Comparison of ENCODE assay signal across 1 cellular context in genomic region chr10:91163269-91163708, GRCh38.
TF ChIP-seq lines count a peak whose summit lies in the region.

No MANE protein-coding gene starts in this region.

TF ChIP-seq in HepG2, 621 proteins besides CTCF, POLR2A, EP300 and RAD21 (continued from another document and continues in another):
- TF ChIP-seq, protein P1, sequence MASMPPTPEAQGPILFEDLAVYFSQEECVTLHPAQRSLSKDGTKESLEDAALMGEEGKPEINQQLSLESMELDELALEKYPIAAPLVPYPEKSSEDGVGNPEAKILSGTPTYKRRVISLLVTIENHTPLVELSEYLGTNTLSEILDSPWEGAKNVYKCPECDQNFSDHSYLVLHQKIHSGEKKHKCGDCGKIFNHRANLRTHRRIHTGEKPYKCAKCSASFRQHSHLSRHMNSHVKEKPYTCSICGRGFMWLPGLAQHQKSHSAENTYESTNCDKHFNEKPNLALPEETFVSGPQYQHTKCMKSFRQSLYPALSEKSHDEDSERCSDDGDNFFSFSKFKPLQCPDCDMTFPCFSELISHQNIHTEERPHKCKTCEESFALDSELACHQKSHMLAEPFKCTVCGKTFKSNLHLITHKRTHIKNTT (CRISPR knock-in tag; IDR thresholded peaks at IDR 0.05) = no peak
- no peak for TF ChIP-seq SYNCRIP (IDR thresholded peaks at IDR 0.05; ENCODE audit: insufficient read depth, low read depth, low read length)
- no peak for TF ChIP-seq TEAD3 (CRISPR knock-in tag; optimal IDR thresholded peaks at IDR 0.05; ENCODE audit: borderline replicate concordance)
- no peak for TF ChIP-seq THAP11 (CRISPR knock-in tag; IDR thresholded peaks at IDR 0.05)
- TF ChIP-seq SMC3 (IDR thresholded peaks at IDR 0.05; ENCODE audit: low read length) = no peak
- TF ChIP-seq ZNF564 (CRISPR knock-in tag; IDR thresholded peaks at IDR 0.05) = no peak
- TF ChIP-seq, protein P2, sequence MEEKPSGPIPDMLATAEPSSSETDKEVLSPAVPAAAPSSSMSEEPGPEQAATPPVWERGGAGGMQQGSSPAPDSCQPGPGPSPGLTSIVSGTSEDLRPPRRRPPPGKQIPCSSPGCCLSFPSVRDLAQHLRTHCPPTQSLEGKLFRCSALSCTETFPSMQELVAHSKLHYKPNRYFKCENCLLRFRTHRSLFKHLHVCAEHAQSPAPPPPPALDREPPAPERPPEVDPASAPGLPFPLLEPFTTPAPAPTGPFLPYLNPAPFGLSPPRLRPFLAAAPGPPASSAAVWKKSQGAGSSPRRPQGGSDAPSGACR (CRISPR knock-in tag; IDR thresholded peaks at IDR 0.05) = no peak
- TF ChIP-seq ZNF569 (CRISPR knock-in tag; IDR thresholded peaks at IDR 0.05; ENCODE audit: borderline replicate concordance) = no peak
- TF ChIP-seq, protein P3, sequence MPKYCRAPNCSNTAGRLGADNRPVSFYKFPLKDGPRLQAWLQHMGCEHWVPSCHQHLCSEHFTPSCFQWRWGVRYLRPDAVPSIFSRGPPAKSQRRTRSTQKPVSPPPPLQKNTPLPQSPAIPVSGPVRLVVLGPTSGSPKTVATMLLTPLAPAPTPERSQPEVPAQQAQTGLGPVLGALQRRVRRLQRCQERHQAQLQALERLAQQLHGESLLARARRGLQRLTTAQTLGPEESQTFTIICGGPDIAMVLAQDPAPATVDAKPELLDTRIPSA (CRISPR knock-in tag; IDR thresholded peaks at IDR 0.05; ENCODE audit: borderline replicate concordance) = no peak
- TF ChIP-seq KLF13 (CRISPR knock-in tag; IDR thresholded peaks at IDR 0.05) = no peak
- TF ChIP-seq, protein P4, sequence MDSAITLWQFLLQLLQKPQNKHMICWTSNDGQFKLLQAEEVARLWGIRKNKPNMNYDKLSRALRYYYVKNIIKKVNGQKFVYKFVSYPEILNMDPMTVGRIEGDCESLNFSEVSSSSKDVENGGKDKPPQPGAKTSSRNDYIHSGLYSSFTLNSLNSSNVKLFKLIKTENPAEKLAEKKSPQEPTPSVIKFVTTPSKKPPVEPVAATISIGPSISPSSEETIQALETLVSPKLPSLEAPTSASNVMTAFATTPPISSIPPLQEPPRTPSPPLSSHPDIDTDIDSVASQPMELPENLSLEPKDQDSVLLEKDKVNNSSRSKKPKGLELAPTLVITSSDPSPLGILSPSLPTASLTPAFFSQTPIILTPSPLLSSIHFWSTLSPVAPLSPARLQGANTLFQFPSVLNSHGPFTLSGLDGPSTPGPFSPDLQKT (CRISPR knock-in tag; IDR thresholded peaks at IDR 0.05; ENCODE audit: borderline replicate concordance) = no peak
- TF ChIP-seq SPEN (CRISPR knock-in tag; IDR thresholded peaks at IDR 0.05; ENCODE audit: low read depth) = 0 out of 2 replicates have a peak, but pooled peaks have one; percentile 26
- no peak for TF ChIP-seq MED13 (CRISPR knock-in tag; IDR thresholded peaks at IDR 0.05)
- TF ChIP-seq ZNF225 (CRISPR knock-in tag; IDR thresholded peaks at IDR 0.05) = 0 out of 2 replicates have a peak, but pooled peaks have one; percentile 8
- no peak for TF ChIP-seq YEATS2 (CRISPR knock-in tag; IDR thresholded peaks at IDR 0.05; ENCODE audit: borderline replicate concordance)
- TF ChIP-seq ZNF451 (CRISPR knock-in tag; IDR thresholded peaks at IDR 0.05) = no peak
- TF ChIP-seq ZNF550 (CRISPR knock-in tag; IDR thresholded peaks at IDR 0.05; ENCODE audit: borderline replicate concordance) = no peak
- no peak for TF ChIP-seq ZFP36 (IDR thresholded peaks at IDR 0.05; ENCODE audit: borderline replicate concordance, low read depth, low read length, partially characterized antibody)
- no peak for TF ChIP-seq ARNTL (CRISPR knock-in tag; IDR thresholded peaks at IDR 0.05)
- TF ChIP-seq KAT8 (CRISPR knock-in tag; IDR thresholded peaks at IDR 0.05) = no peak
- TF ChIP-seq ZNF883 (CRISPR knock-in tag; IDR thresholded peaks at IDR 0.05; ENCODE audit: not compliant biosample characterization) = no peak
- TF ChIP-seq AGO2 (optimal IDR thresholded peaks at IDR 0.05; ENCODE audit: low read depth, low read length) = peak; percentile 92
- TF ChIP-seq AHDC1 (CRISPR knock-in tag; IDR thresholded peaks at IDR 0.05; ENCODE audit: borderline replicate concordance) = no peak
- peak; percentile 14; the same call in 1 of the 2 replicates for TF ChIP-seq E2F1 (CRISPR knock-in tag; IDR thresholded peaks at IDR 0.05)
- TF ChIP-seq PRPF4 (IDR thresholded peaks at IDR 0.05; ENCODE audit: low read depth, low read length, poor library complexity, severe bottlenecking) = no peak
- peak; percentile 31; the same call in 1 of the 2 replicates for TF ChIP-seq TEF (CRISPR knock-in tag; IDR thresholded peaks at IDR 0.05)
- TF ChIP-seq KDM5A (IDR thresholded peaks at IDR 0.05; ENCODE audit: borderline replicate concordance, low read length) = no peak
- TF ChIP-seq PRMT3 (CRISPR knock-in tag; IDR thresholded peaks at IDR 0.05; ENCODE audit: borderline replicate concordance, low read depth) = no peak
- no peak for TF ChIP-seq KAT7 (CRISPR knock-in tag; IDR thresholded peaks at IDR 0.05; ENCODE audit: borderline replicate concordance)
- no peak for TF ChIP-seq FOXA3 (CRISPR knock-in tag; IDR thresholded peaks at IDR 0.05)
- no peak for TF ChIP-seq CC2D1A (CRISPR knock-in tag; IDR thresholded peaks at IDR 0.05)
- no peak for TF ChIP-seq NBN (conservative IDR thresholded peaks at IDR 0.05)
- no peak for TF ChIP-seq ZSCAN21 (CRISPR knock-in tag; IDR thresholded peaks at IDR 0.05; ENCODE audit: borderline replicate concordance)
- TF ChIP-seq ATF6 (CRISPR knock-in tag; conservative IDR thresholded peaks at IDR 0.05) = no peak
- no peak for TF ChIP-seq NPAS2 (CRISPR knock-in tag; IDR thresholded peaks at IDR 0.05; ENCODE audit: borderline replicate concordance)
- no peak; the same call in none of the 2 replicates for TF ChIP-seq ZNF607 (CRISPR knock-in tag; IDR thresholded peaks at IDR 0.05; ENCODE audit: borderline replicate concordance)
- TF ChIP-seq ZNF431 (CRISPR knock-in tag; IDR thresholded peaks at IDR 0.05; ENCODE audit: borderline replicate concordance, low read depth) = no peak
- TF ChIP-seq, protein P5, sequence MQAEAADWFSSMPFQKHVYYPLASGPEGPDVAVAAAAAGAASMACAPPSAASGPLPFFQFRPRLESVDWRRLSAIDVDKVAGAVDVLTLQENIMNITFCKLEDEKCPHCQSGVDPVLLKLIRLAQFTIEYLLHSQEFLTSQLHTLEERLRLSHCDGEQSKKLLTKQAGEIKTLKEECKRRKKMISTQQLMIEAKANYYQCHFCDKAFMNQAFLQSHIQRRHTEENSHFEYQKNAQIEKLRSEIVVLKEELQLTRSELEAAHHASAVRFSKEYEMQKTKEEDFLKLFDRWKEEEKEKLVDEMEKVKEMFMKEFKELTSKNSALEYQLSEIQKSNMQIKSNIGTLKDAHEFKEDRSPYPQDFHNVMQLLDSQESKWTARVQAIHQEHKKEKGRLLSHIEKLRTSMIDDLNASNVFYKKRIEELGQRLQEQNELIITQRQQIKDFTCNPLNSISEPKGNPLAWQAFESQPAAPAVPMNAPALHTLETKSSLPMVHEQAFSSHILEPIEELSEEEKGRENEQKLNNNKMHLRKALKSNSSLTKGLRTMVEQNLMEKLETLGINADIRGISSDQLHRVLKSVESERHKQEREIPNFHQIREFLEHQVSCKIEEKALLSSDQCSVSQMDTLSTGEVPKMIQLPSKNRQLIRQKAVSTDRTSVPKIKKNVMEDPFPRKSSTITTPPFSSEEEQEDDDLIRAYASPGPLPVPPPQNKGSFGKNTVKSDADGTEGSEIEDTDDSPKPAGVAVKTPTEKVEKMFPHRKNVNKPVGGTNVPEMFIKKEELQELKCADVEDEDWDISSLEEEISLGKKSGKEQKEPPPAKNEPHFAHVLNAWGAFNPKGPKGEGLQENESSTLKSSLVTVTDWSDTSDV (CRISPR knock-in tag; IDR thresholded peaks at IDR 0.05) = no peak
- TF ChIP-seq, protein P6, sequence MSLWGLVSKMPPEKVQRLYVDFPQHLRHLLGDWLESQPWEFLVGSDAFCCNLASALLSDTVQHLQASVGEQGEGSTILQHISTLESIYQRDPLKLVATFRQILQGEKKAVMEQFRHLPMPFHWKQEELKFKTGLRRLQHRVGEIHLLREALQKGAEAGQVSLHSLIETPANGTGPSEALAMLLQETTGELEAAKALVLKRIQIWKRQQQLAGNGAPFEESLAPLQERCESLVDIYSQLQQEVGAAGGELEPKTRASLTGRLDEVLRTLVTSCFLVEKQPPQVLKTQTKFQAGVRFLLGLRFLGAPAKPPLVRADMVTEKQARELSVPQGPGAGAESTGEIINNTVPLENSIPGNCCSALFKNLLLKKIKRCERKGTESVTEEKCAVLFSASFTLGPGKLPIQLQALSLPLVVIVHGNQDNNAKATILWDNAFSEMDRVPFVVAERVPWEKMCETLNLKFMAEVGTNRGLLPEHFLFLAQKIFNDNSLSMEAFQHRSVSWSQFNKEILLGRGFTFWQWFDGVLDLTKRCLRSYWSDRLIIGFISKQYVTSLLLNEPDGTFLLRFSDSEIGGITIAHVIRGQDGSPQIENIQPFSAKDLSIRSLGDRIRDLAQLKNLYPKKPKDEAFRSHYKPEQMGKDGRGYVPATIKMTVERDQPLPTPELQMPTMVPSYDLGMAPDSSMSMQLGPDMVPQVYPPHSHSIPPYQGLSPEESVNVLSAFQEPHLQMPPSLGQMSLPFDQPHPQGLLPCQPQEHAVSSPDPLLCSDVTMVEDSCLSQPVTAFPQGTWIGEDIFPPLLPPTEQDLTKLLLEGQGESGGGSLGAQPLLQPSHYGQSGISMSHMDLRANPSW (CRISPR knock-in tag; IDR thresholded peaks at IDR 0.05; ENCODE audit: borderline replicate concordance) = no peak
- TF ChIP-seq ZNF33B (CRISPR knock-in tag; IDR thresholded peaks at IDR 0.05) = no peak
